In the genomic region with DNA sequence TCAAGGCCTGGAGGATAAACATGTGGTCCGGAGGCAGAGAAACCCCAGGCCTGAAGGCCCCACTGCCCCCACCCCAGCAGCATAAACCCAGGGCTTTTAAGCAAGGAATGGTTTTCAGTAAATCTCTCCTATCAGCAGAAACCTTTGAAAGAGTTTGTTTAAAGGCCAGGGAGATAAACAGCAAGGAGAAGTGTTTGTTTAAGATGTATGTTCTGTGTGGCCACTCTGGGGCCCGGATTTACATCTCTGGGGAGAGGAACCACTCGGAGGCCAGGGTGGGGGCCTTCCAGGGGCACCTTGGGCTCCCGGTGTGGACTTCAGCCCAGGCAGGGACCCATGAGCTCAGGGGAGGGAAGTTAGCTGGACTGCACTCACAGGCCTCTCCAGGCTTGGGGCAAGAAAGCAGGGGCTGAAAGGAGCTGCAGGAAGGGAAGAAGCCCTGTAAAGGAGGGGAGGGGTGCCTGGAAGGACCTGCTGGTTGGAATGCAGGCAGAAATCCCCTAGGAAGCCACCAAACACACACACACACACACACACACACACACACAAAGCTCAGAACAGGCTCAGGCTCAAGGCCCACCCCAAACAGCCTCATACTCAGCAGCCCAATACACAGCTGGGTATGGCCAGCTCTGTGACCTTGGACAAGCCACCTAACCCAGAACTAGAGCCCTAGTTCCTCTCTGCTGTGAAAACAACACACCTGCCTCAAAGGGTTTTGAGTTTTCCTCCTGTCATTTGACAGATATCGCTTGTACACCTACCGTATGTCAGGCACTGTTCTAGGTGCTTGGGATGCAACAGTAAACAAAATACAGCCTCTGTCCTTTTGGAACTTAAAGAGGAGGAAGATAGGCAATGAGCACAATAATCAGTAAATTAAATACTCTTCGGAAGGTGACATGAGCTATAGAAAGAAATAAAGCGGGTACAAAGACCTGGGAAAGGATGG, we compare ENCODE assay signal across 1 cellular context.
A peak's percentile ranks its signal among the peaks of the same experiment; 100 is the strongest.
TF ChIP-seq lines count a peak whose summit lies in the region.

No MANE protein-coding gene starts in this region.

TF ChIP-seq in HepG2, 621 proteins besides CTCF, POLR2A, EP300 and RAD21 (continued from another document and continues in another):
- TF ChIP-seq GLMP (CRISPR knock-in tag; IDR thresholded peaks at IDR 0.05; ENCODE audit: borderline replicate concordance) (no peak), ZNF639 (CRISPR knock-in tag; conservative IDR thresholded peaks at IDR 0.05) (peak; percentile 30; the same call in 1 of the 2 replicates), ZNF687 (CRISPR knock-in tag; IDR thresholded peaks at IDR 0.05) (peak; percentile 94), THAP8 (CRISPR knock-in tag; IDR thresholded peaks at IDR 0.05; ENCODE audit: borderline replicate concordance) (no peak), ZSCAN30 (CRISPR knock-in tag; IDR thresholded peaks at IDR 0.05) (no peak), RXRB (CRISPR knock-in tag; IDR thresholded peaks at IDR 0.05; ENCODE audit: borderline replicate concordance) (0 out of 2 replicates have a peak, but pooled peaks have one; percentile 73), ZNF816 (CRISPR knock-in tag; IDR thresholded peaks at IDR 0.05; ENCODE audit: borderline replicate concordance) (no peak; the same call in 1 of the 2 replicates), NFYB (CRISPR knock-in tag; IDR thresholded peaks at IDR 0.05) (peak; percentile 39; the same call in 1 of the 2 replicates), GATAD1 (CRISPR knock-in tag; IDR thresholded peaks at IDR 0.05) (no peak), ZSCAN31 (CRISPR knock-in tag; IDR thresholded peaks at IDR 0.05; ENCODE audit: low read depth) (peak; percentile 46; the same call in 1 of the 2 replicates), PREB (CRISPR knock-in tag; IDR thresholded peaks at IDR 0.05) (no peak), CREM (IDR thresholded peaks at IDR 0.05) (peak; percentile 90), CREM (CRISPR knock-in tag; IDR thresholded peaks at IDR 0.05) (no peak), DR1 (CRISPR knock-in tag; IDR thresholded peaks at IDR 0.05) (peak; percentile 72), ZNF253 (CRISPR knock-in tag; IDR thresholded peaks at IDR 0.05; ENCODE audit: borderline replicate concordance) (no peak), MLLT10 (CRISPR knock-in tag; IDR thresholded peaks at IDR 0.05) (no peak), HOXA7 (CRISPR knock-in tag; IDR thresholded peaks at IDR 0.05) (no peak), ZNF775 (CRISPR knock-in tag; IDR thresholded peaks at IDR 0.05; ENCODE audit: borderline replicate concordance) (no peak), PTBP1 (IDR thresholded peaks at IDR 0.05; ENCODE audit: low read depth, low read length, poor library complexity, severe bottlenecking) (no peak), UBTF (CRISPR knock-in tag; IDR thresholded peaks at IDR 0.05) (peak; percentile 94), TEAD2 (CRISPR knock-in tag; IDR thresholded peaks at IDR 0.05) (no peak), YEATS2 (CRISPR knock-in tag; IDR thresholded peaks at IDR 0.05; ENCODE audit: borderline replicate concordance) (no peak), ZNF792 (CRISPR knock-in tag; IDR thresholded peaks at IDR 0.05) (no peak), SP140L (CRISPR knock-in tag; IDR thresholded peaks at IDR 0.05; ENCODE audit: borderline replicate concordance) (no peak), FOXC1 (CRISPR knock-in tag; IDR thresholded peaks at IDR 0.05; ENCODE audit: borderline replicate concordance) (peak; percentile 69; the same call in 1 of the 2 replicates)
- TF ChIP-seq, protein P1, sequence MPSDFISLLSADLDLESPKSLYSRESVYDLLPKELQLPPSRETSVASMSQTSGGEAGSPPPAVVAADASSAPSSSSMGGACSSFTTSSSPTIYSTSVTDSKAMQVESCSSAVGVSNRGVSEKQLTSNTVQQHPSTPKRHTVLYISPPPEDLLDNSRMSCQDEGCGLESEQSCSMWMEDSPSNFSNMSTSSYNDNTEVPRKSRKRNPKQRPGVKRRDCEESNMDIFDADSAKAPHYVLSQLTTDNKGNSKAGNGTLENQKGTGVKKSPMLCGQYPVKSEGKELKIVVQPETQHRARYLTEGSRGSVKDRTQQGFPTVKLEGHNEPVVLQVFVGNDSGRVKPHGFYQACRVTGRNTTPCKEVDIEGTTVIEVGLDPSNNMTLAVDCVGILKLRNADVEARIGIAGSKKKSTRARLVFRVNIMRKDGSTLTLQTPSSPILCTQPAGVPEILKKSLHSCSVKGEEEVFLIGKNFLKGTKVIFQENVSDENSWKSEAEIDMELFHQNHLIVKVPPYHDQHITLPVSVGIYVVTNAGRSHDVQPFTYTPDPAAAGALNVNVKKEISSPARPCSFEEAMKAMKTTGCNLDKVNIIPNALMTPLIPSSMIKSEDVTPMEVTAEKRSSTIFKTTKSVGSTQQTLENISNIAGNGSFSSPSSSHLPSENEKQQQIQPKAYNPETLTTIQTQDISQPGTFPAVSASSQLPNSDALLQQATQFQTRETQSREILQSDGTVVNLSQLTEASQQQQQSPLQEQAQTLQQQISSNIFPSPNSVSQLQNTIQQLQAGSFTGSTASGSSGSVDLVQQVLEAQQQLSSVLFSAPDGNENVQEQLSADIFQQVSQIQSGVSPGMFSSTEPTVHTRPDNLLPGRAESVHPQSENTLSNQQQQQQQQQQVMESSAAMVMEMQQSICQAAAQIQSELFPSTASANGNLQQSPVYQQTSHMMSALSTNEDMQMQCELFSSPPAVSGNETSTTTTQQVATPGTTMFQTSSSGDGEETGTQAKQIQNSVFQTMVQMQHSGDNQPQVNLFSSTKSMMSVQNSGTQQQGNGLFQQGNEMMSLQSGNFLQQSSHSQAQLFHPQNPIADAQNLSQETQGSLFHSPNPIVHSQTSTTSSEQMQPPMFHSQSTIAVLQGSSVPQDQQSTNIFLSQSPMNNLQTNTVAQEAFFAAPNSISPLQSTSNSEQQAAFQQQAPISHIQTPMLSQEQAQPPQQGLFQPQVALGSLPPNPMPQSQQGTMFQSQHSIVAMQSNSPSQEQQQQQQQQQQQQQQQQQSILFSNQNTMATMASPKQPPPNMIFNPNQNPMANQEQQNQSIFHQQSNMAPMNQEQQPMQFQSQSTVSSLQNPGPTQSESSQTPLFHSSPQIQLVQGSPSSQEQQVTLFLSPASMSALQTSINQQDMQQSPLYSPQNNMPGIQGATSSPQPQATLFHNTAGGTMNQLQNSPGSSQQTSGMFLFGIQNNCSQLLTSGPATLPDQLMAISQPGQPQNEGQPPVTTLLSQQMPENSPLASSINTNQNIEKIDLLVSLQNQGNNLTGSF (CRISPR knock-in tag; IDR thresholded peaks at IDR 0.05), result 0 out of 2 replicates have a peak, but pooled peaks have one; percentile 30
- TF ChIP-seq, protein P2, sequence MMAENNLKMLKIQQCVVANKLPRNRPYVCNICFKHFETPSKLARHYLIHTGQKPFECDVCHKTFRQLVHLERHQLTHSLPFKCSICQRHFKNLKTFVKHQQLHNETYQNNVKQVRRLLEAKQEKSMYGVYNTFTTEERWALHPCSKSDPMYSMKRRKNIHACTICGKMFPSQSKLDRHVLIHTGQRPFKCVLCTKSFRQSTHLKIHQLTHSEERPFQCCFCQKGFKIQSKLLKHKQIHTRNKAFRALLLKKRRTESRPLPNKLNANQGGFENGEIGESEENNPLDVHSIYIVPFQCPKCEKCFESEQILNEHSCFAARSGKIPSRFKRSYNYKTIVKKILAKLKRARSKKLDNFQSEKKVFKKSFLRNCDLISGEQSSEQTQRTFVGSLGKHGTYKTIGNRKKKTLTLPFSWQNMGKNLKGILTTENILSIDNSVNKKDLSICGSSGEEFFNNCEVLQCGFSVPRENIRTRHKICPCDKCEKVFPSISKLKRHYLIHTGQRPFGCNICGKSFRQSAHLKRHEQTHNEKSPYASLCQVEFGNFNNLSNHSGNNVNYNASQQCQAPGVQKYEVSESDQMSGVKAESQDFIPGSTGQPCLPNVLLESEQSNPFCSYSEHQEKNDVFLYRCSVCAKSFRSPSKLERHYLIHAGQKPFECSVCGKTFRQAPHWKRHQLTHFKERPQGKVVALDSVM (CRISPR knock-in tag; IDR thresholded peaks at IDR 0.05), result no peak
- TF ChIP-seq, protein P3, sequence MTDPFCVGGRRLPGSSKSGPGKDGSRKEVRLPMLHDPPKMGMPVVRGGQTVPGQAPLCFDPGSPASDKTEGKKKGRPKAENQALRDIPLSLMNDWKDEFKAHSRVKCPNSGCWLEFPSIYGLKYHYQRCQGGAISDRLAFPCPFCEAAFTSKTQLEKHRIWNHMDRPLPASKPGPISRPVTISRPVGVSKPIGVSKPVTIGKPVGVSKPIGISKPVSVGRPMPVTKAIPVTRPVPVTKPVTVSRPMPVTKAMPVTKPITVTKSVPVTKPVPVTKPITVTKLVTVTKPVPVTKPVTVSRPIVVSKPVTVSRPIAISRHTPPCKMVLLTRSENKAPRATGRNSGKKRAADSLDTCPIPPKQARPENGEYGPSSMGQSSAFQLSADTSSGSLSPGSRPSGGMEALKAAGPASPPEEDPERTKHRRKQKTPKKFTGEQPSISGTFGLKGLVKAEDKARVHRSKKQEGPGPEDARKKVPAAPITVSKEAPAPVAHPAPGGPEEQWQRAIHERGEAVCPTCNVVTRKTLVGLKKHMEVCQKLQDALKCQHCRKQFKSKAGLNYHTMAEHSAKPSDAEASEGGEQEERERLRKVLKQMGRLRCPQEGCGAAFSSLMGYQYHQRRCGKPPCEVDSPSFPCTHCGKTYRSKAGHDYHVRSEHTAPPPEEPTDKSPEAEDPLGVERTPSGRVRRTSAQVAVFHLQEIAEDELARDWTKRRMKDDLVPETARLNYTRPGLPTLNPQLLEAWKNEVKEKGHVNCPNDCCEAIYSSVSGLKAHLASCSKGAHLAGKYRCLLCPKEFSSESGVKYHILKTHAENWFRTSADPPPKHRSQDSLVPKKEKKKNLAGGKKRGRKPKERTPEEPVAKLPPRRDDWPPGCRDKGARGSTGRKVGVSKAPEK (CRISPR knock-in tag; IDR thresholded peaks at IDR 0.05; ENCODE audit: borderline replicate concordance), result peak; percentile 2; the same call in 1 of the 2 replicates
